23 cellular contexts compared by ENCODE assay signal in the genomic region with DNA sequence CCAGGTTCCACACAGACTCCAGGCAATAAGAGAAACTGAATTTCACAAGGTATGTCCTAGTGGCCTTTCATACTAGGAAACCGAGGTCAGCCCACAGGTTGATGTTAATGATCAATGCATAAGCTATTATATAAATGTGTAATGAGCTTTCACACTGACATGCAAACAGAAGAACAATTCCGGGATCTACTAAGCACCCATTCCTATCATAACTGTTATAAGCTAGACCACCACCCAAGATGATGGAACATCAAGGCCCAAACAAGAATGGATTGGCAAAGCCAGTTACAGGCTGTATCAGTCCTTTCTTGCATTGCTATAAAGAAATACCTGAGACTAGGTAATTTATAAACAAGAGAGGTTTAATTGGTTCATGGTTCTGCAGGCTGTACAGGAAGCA.
"Had no signal": no experiment of that assay in that cellular context is flagged by ENCODE, and none has a peak within 500 bp of the region (broad histone marks: within the 10 kb centered on the region; RNA-seq: fewer than 3 reads in every experiment).

No MANE protein-coding gene starts in this region.

- H3K27me3 ChIP-seq: adrenal gland, breast epithelium, colonic mucosa, ovary, right lobe of liver, testis, upper lobe of right lung had no signal

- H3K36me3 ChIP-seq: adrenal gland, breast epithelium, colonic mucosa, neutrophil, ovary, prostate gland, right lobe of liver, upper lobe of right lung had no signal

- H3K4me3 ChIP-seq: adrenal gland, breast epithelium, colonic mucosa, ovary, prostate gland, right lobe of liver, testis, upper lobe of right lung had no signal

- H3K4me1 ChIP-seq: colonic mucosa had no signal

- DNase-seq: activated CD8-positive, alpha-beta memory T cell treated with anti-CD3 and anti-CD28 coated beads for 24 hours; activated CD8-positive, alpha-beta memory T cell treated with anti-CD3 and anti-CD28 coated beads, Interleukin-2, amount 50 U/mL, for 4 hours; activated T-cell treated with anti-CD3 and anti-CD28 coated beads, Interleukin-2, amount 50 U/mL, for 24 hours; adrenal gland; colonic mucosa; erythroblast; kidney; ovary; right lobe of liver; small intestine; stimulated activated CD4-positive, alpha-beta T cell treated with anti-CD3 and anti-CD28 coated beads, Interleukin-15, amount 100 ng/mL, for 24 hours; T-helper 9 cell; testis; upper lobe of right lung had no signal

- H3K9me3 ChIP-seq: adrenal gland, breast epithelium, colonic mucosa, neutrophil, ovary, prostate gland, right lobe of liver, testis, upper lobe of right lung had no signal

- ATAC-seq: activated naive CD4-positive, alpha-beta T cell treated with anti-CD3 and anti-CD28 coated beads, Interleukin-2, amount 50 U/mL, for 72 hours; activated T-helper 17 cell treated with anti-CD3 and anti-CD28 coated beads, Interleukin-2, amount 50 U/mL, for 72 hours; left lobe of liver; natural killer cell treated with Interleukin-12 subunit alpha and Interleukin-12 subunit beta and Interleukin-15 and Interleukin-18, amount 100 ng/mL, for 72 hours; right lobe of liver; stimulated activated memory B cell treated with anti-CD40 and anti-IgM and Interleukin-4, amounts not matched to agents 10 μg/mL and 1 μg/mL and 100 μg/mL, for 72 hours; upper lobe of right lung; WTC11 had no signal

- H3K27ac ChIP-seq: adrenal gland, breast epithelium, colonic mucosa, neutrophil, ovary, upper lobe of right lung had no signal
